ENCODE assay signal across 8 cellular contexts in the genomic region with DNA sequence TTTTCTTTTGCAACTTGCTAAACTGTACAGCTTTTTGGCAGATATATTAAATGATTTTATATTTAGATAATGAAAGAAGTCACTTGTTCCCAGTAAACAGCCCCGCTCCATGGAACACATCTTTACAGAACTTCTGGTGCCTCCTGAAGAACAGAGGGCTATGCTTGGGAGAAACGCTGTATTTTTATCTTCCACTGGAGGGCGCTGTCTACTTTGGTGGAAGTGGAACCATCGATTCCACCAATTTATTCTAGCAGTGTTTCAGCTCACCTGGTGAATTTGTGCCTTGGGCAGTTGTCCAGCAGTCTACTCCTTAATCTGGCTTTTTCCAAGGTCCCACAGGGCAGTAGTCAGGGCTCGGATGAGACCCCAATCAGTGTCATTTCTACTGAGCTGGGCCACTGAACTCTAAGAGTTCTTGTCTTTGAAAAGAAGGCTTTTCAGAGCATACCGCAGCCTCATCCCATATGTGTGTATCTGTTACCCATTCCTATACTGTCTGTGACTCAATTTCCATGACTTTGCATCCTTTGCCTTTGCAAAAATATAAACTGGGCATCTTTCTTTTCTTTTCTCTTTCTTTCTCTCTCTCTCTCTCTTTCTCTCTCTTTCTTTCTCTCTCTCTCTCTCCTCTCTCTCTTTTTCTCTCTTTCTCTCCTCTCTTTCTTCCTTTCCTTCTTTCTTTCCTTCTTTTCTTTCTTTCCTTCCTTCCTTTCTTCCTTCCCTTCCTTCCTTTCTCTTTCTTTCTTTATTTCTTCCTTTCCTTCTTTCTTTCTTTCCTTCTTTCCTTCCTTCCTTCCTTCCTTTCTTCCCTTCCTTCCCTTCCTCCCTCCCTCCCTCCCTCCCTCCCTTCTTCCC.
DNase-seq lines count a peak whose midpoint lies in the region; ATAC-seq, FAIRE-seq and TF ChIP-seq lines count a peak whose summit lies in the region.

No MANE protein-coding gene starts in this region.

- TF ChIP-seq POLR2A in HepG2 (IDR thresholded peaks at IDR 0.05; ENCODE audit: insufficient read depth in 1 of 2, low read depth in 2 of 2, low read length in 2 of 2): no peak

- no peaks in the 10 kb centered on the region for H3K27me3 ChIP-seq in mammary epithelial cell (ENCODE audit: insufficient read depth, low read length)
- peaks cover 0 to 9% of the 10 kb centered on the region in 2 experiments; a peak in 1 of 5 replicates for H3K27me3 ChIP-seq in HepG2 (ENCODE audit: control insufficient read depth in 1 of 2, insufficient read depth in 2 of 2, low read length in 2 of 2)

- TF ChIP-seq CTCF in HFFc6 (IDR thresholded peaks at IDR 0.05) (peak; percentile 96), mammary epithelial cell (conservative IDR thresholded peaks at IDR 0.05 in 1 of 2, IDR thresholded peaks at IDR 0.05 in 1 of 2; ENCODE audit: extremely low read depth in 1 of 2, insufficient read depth in 1 of 2, low read depth in 1 of 2, low read length in 2 of 2) (peak; percentile 81 to 88), HepG2 (CRISPR knock-in tag; IDR thresholded peaks at IDR 0.05) (peak; percentile 77)

- in situ Hi-C loops in mammary epithelial cell (cut with MboI; ENCODE audit: low sequenced_read_pairs in 2 of 2) (loop anchor here in 1 of 2 donors (10.0 to 25.0 kb wide), 2 partner anchors 307 to 550 kb away; no protein-coding TSS in a partner anchor), HepG2 (cut with HindIII; ENCODE audit: extremely low pct_ligation_motif_present, low pct_unique_long_range_greater_than_20kb) (loop anchor here (25.0 kb wide), 1 partner anchor 300 kb away; no protein-coding TSS in a partner anchor)

- H3K4me3 ChIP-seq in mammary epithelial cell (replicated peaks in 1 of 3; ENCODE audit: insufficient read depth in 1 of 3, low read depth in 2 of 3, low read length in 3 of 3) (no peak overlapping the region), HepG2 (replicated peaks in 1 of 3; ENCODE audit: insufficient read depth in 1 of 3, low read depth in 2 of 3, low read length in 3 of 3) (no peak overlapping the region)

- dilution Hi-C loops in mammary epithelial cell (cut with HindIII; ENCODE audit: low sequenced_read_pairs): no loop called here

- peak; percentile 8 for FAIRE-seq in HepG2 (lab: Jason Lieb, UNC)
- FAIRE-seq in urothelium cell line (lab: Jason Lieb, UNC): no peak

- no peak overlapping the region for H3K4me2 ChIP-seq in mammary epithelial cell (ENCODE audit: insufficient read depth, low read depth, low read length)
- H3K4me2 ChIP-seq in HepG2 (ENCODE audit: low read depth, low read length): no peak overlapping the region

- H3K9ac ChIP-seq in mammary epithelial cell (ENCODE audit: insufficient read depth, low read length) (no peak overlapping the region), HepG2 (ENCODE audit: insufficient read depth, low read depth, low read length) (no peak overlapping the region)

- CTCF ChIA-PET in mammary epithelial cell (lab: Charles Lee; ENCODE audit: low non-redundant PET) (interaction anchor here (0.6 kb wide), 1 partner anchor 310 kb away, joined by 3 read pairs; no protein-coding TSS in a partner anchor), HepG2 (lab: Yijun Ruan, JAX; ENCODE audit: low intra/inter-chr PET ratio, low total read pairs) (interaction anchor here (1.0 to 1.6 kb wide), 2 partner anchors 55 to 310 kb away, joined by 5 to 6 read pairs; no protein-coding TSS in a partner anchor)

- ATAC-seq in HepG2 (peak; percentile 78), GM18517 (IDR thresholded peaks at IDR 0.05; ENCODE audit: unreplicated experiment) (no peak)

- H2AFZ ChIP-seq in mammary epithelial cell (ENCODE audit: low read depth, low read length) (no peak overlapping the region), HepG2 (ENCODE audit: low read length) (no peak overlapping the region)

- POLR2A ChIA-PET in HepG2 (lab: Yijun Ruan, JAX): no interaction called here

- peaks cover 9% of the 10 kb centered on the region for H3K4me1 Mint-ChIP-seq in HFFc6 (ENCODE audit: low read depth)

- no TSS peak for BruUV-seq in mammary epithelial cell (replicated peaks; lab: Mats Ljungman, UMichigan)
- BruUV-seq in HepG2 (replicated peaks; lab: Mats Ljungman, UMichigan): no TSS peak

- no peak overlapping the region for H3K27ac Mint-ChIP-seq in HFFc6

- H3K79me2 ChIP-seq in mammary epithelial cell (ENCODE audit: insufficient read depth, low read length) (no peaks in the 10 kb centered on the region), HepG2 (ENCODE audit: insufficient read depth, low read length) (no peaks in the 10 kb centered on the region)

- no peak overlapping the region for H3K4me3 Mint-ChIP-seq in HFFc6

- H3K36me3 ChIP-seq in mammary epithelial cell (ENCODE audit: insufficient read depth, low read length): no peaks in the 10 kb centered on the region
- H3K36me3 ChIP-seq in HepG2 (replicated peaks in 1 of 2; ENCODE audit: control insufficient read depth in 1 of 2, insufficient read depth in 2 of 2, low read length in 2 of 2): no peaks in the 10 kb centered on the region

- H3K9me3 ChIP-seq in mammary epithelial cell (replicated peaks; ENCODE audit: insufficient read depth, low read length) (no peaks in the 10 kb centered on the region), HepG2 (ENCODE audit: low read length) (no peaks in the 10 kb centered on the region)

- H4K20me1 ChIP-seq in mammary epithelial cell (ENCODE audit: insufficient read depth, low read length) (no peaks in the 10 kb centered on the region), HepG2 (ENCODE audit: insufficient read depth, low read length) (no peaks in the 10 kb centered on the region)

- TF ChIP-seq EP300 in HepG2 (IDR thresholded peaks at IDR 0.05; ENCODE audit: low read depth in 2 of 2, low read length in 2 of 2): no peak
- TF ChIP-seq EP300 in HepG2 (CRISPR knock-in tag; IDR thresholded peaks at IDR 0.05; ENCODE audit: borderline replicate concordance): no peak

- H3K4me1 ChIP-seq in mammary epithelial cell (ENCODE audit: insufficient read depth, low read length) (peaks cover 8% of the 10 kb centered on the region), HepG2 (ENCODE audit: insufficient read depth, low read length) (no peaks in the 10 kb centered on the region)

- WGBS in mammary epithelial cell (ENCODE audit: low coverage, missing lambda C conversion rate): 26% methylated on average over 6 of the region's 6 CpGs
- WGBS in HepG2 (ENCODE audit: low lambda C conversion rate): 13% methylated on average over 5 of the region's 6 CpGs

- H3K27me3 Mint-ChIP-seq in HFFc6 (ENCODE audit: insufficient read depth): peaks cover 34% of the 10 kb centered on the region

- no peaks in the 10 kb centered on the region; the same call in 1 of the 2 replicates for H3K9me3 Mint-ChIP-seq in HFFc6

- peaks cover 5% of the 10 kb centered on the region; the same call in 1 of the 2 replicates for H3K36me3 Mint-ChIP-seq in HFFc6 (ENCODE audit: low read depth)

- H3K27ac ChIP-seq in mammary epithelial cell (ENCODE audit: insufficient read depth, low read depth, low read length) (no peak overlapping the region), HepG2 (ENCODE audit: extremely low read length, insufficient read depth, low read length) (no peak overlapping the region)

- intact Hi-C loops in mammary epithelial cell (cut with micrococcal nuclease): loop anchor here (1.0 to 5.0 kb wide), 6 partner anchors 55 to 345 kb away; a partner anchor contains a TSS
- intact Hi-C loops in HepG2 (cut with micrococcal nuclease; ENCODE audit: unreplicated experiment): loop anchor here (1.0 kb wide), 1 partner anchor 310 kb away; no protein-coding TSS in a partner anchor

- peak in 2 of 3 experiments; percentile 52 to 79 for DNase-seq in NCI-H1417 (lab: John Stamatoyannopoulos, UW)
- no peak for DNase-seq in NCI-H1417 treated with DMSO at 0.1 percent for 48 hours (lab: John Stamatoyannopoulos, UW)
- peak; percentile 38 for DNase-seq in HFFc6
- peak; percentile 44 for DNase-seq in NOMO-1 treated with DMSO at 0.1 percent for 48 hours (lab: John Stamatoyannopoulos, UW; ENCODE audit: unreplicated experiment)
- DNase-seq in mammary epithelial cell: peak; percentile 57
- DNase-seq in HepG2 (ENCODE audit: low spot score): peak; percentile 46
- peak; percentile 54 for DNase-seq in urothelium cell line (ENCODE audit: low spot score)

- TF ChIP-seq RAD21 in HepG2 (CRISPR knock-in tag; IDR thresholded peaks at IDR 0.05): peak; percentile 49; the same call in 1 of the 2 replicates

TF ChIP-seq in HepG2, 621 proteins besides CTCF, POLR2A, EP300 and RAD21:
- TF ChIP-seq ZNF124 (CRISPR knock-in tag; IDR thresholded peaks at IDR 0.05): no peak
- TF ChIP-seq ATF7 (IDR thresholded peaks at IDR 0.05): peak; percentile 26; the same call in 1 of the 2 replicates
- no peak for TF ChIP-seq ATF7 (CRISPR knock-in tag; IDR thresholded peaks at IDR 0.05)
- TF ChIP-seq ETV5 (CRISPR knock-in tag; IDR thresholded peaks at IDR 0.05; ENCODE audit: borderline replicate concordance): no peak
- TF ChIP-seq, protein P1, sequence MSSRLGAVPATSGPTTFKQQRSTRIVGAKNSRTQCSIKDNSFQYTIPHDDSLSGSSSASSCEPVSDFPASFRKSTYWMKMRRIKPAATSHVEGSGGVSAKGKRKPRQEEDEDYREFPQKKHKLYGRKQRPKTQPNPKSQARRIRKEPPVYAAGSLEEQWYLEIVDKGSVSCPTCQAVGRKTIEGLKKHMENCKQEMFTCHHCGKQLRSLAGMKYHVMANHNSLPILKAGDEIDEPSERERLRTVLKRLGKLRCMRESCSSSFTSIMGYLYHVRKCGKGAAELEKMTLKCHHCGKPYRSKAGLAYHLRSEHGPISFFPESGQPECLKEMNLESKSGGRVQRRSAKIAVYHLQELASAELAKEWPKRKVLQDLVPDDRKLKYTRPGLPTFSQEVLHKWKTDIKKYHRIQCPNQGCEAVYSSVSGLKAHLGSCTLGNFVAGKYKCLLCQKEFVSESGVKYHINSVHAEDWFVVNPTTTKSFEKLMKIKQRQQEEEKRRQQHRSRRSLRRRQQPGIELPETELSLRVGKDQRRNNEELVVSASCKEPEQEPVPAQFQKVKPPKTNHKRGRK (CRISPR knock-in tag; IDR thresholded peaks at IDR 0.05): peak; percentile 77
- no peak for TF ChIP-seq HES4 (CRISPR knock-in tag; IDR thresholded peaks at IDR 0.05; ENCODE audit: borderline replicate concordance)
- TF ChIP-seq SMC3 (IDR thresholded peaks at IDR 0.05; ENCODE audit: low read length): peak; percentile 67; the same call in 1 of the 2 replicates
- peak; percentile 79 for TF ChIP-seq STAG1 (CRISPR knock-in tag; IDR thresholded peaks at IDR 0.05)
